ENCODE assay signal across 8 cellular contexts in genomic region chr1:60765204-60765603, GRCh38.
DNase-seq lines count a peak whose midpoint lies in the region; ATAC-seq and TF ChIP-seq lines count a peak whose summit lies in the region.

No MANE protein-coding gene starts in this region.

- H3K36me3 ChIP-seq in gastroesophageal sphincter = no peaks in the 10 kb centered on the region

- no peak for TF ChIP-seq EP300 in gastroesophageal sphincter (IDR thresholded peaks at IDR 0.05)

- no peak overlapping the region for H3K4me3 ChIP-seq in gastroesophageal sphincter

- TF ChIP-seq CTCF in GM10266 (IDR thresholded peaks at IDR 0.05; ENCODE audit: control insufficient read depth, insufficient read depth, low read depth, missing control alignments) = peak; percentile 37
- TF ChIP-seq CTCF in LNCAP (IDR thresholded peaks at IDR 0.05) = peak; percentile 77
- TF ChIP-seq CTCF in gastroesophageal sphincter (IDR thresholded peaks at IDR 0.05) = peak in 3 of 4 experiments; percentile 5 to 36 (median 24)

- no peak for ATAC-seq in gastroesophageal sphincter
- ATAC-seq in HG02588 (IDR thresholded peaks at IDR 0.05; ENCODE audit: unreplicated experiment) = no peak
- ATAC-seq in GM19035 (IDR thresholded peaks at IDR 0.05; ENCODE audit: unreplicated experiment) = no peak

- no peaks in the 10 kb centered on the region for H3K27me3 ChIP-seq in gastroesophageal sphincter

- DNase-seq in GM10266 (ENCODE audit: extremely low spot score) (peak; percentile 8), SK-MEL-5 (ENCODE audit: low read depth, low spot score) (peak; percentile 62), superior temporal gyrus (ENCODE audit: extremely low spot score) (peak; percentile 54), HCEC 1CT (no peak)

- no peak for TF ChIP-seq POLR2A in gastroesophageal sphincter (IDR thresholded peaks at IDR 0.05)

- H3K9me3 ChIP-seq in gastroesophageal sphincter = no peaks in the 10 kb centered on the region

- H3K4me1 ChIP-seq in gastroesophageal sphincter = peaks cover 0 to 24% (median 7%) of the 10 kb centered on the region in 3 donors

- no peak overlapping the region for H3K27ac ChIP-seq in gastroesophageal sphincter

- in situ Hi-C loops in SK-MEL-5 (cut with HindIII; ENCODE audit: low pct_unique_long_range_greater_than_20kb, low sequenced_read_pairs) = no loop called here

- WGBS in gastroesophageal sphincter (ENCODE audit: low coverage in 1 of 2), 2 donors = 74 to 83% methylated on average over 5 of the region's 5 CpGs

Comparison
In these comparisons a context has a peak if more than half of its experiments do, and no peak if none do; other contexts are left out.
1. CTCF ChIP-seq: peak in every context shown above with its lines; median percentile 77 in LNCAP; 37 in GM10266; 24 in gastroesophageal sphincter.